35 cellular contexts compared by ENCODE assay signal in the genomic region with DNA sequence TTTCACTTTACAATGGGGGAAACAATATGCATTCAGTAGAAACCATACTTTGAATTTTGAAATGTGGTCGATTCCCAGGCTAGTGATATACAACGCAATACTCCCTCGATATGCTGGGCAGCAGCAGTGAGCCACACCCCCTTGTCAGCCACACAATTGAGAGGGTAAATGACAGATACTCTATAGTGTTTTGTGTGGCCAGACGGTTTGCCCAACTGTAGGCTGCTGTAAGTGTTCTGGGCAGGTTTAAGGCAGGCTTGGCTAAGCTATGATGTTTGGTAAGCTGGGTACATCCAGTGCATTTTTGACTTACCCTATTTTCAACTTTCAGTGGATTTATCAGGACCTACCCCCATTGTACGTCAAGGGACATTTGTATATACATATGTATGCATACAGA.
"Had no signal": no experiment of that assay in that cellular context is flagged by ENCODE, and none has a peak within 500 bp of the region (broad histone marks: within the 10 kb centered on the region; RNA-seq: fewer than 3 reads in every experiment).

No MANE protein-coding gene starts in this region.

- H3K9me3 ChIP-seq: breast epithelium had no signal

- H3K4me1 ChIP-seq: adrenal gland, breast epithelium had no signal

- H3K4me1 Mint-ChIP-seq: activated B cell treated with CpG ODN at 0.5 μM for 24 hours; activated CD4-positive, alpha-beta T cell treated with anti-CD3 and anti-CD28 coated beads, Interleukin-2, amount 10 ng/mL, durations not matched to agents 24 days and 14 days; activated naive CD8-positive, alpha-beta T cell treated with anti-CD3 and anti-CD28 coated beads for 36 hours; activated T-helper 17 cell treated with anti-CD3 and anti-CD28 coated beads, Interleukin-2, amount 50 U/mL, for 72 hours had no signal

- H3K27ac ChIP-seq: adrenal gland, brain microvascular endothelial cell, breast epithelium, VCaP had no signal

- DNase-seq: activated B cell treated with CpG ODN at 0.5 μM for 24 hours; activated CD4-positive, alpha-beta memory T cell treated with anti-CD3 and anti-CD28 coated beads for 36 hours; activated CD4-positive, alpha-beta T cell treated with anti-CD3 and anti-CD28 coated beads for 4 hours; activated CD4-positive, alpha-beta T cell treated with anti-CD3 and anti-CD28 coated beads, Interleukin-2, amount 10 ng/mL, durations not matched to agents 24 days and 14 days; activated CD4-positive, alpha-beta T cell treated with anti-CD3 and anti-CD28 coated beads, Interleukin-2, amount 50 U/mL, for 1 hour; activated CD4-positive, alpha-beta T cell treated with anti-CD3 and anti-CD28 coated beads, Interleukin-2, amount 50 U/mL, for 4 hours; activated CD4-positive, CD25-positive, alpha-beta regulatory T cell treated with anti-CD3 and anti-CD28 coated beads, Interleukin-2, amount 50 U/mL, for 72 hours; activated CD8-positive, alpha-beta memory T cell treated with anti-CD3 and anti-CD28 coated beads, Interleukin-2, amount 50 U/mL, for 4 hours; activated CD8-positive, alpha-beta T cell treated with anti-CD3 and anti-CD28 coated beads for 36 hours; activated effector memory CD4-positive, alpha-beta T cell treated with anti-CD3 and anti-CD28 coated beads, Interleukin-2, amount 50 U/mL, for 16 hours; activated gamma-delta T cell treated with Interleukin-2 at 50 U/mL for 16 hours; activated naive CD4-positive, alpha-beta T cell; activated naive CD4-positive, alpha-beta T cell treated with anti-CD3 and anti-CD28 coated beads for 36 hours; activated naive CD4-positive, alpha-beta T cell treated with anti-CD3 and anti-CD28 coated beads, Interleukin-2, amount 50 U/mL, for 16 hours; activated naive CD8-positive, alpha-beta T cell treated with anti-CD3 and anti-CD28 coated beads for 36 hours; activated T-cell treated with anti-CD3 and anti-CD28 coated beads for 4 hours; activated T-cell treated with anti-CD3 and anti-CD28 coated beads, Interleukin-2, amount 50 U/mL, for 1 hour; activated T-cell treated with anti-CD3 and anti-CD28 coated beads, Interleukin-2, amount 50 U/mL, for 4 hours; activated T-cell treated with anti-CD3 and anti-CD28 coated beads, Interleukin-2, amount 50 U/mL, for 72 hours; adrenal gland; amniotic stem cell; aorta; brain microvascular endothelial cell; central memory CD4-positive, alpha-beta T cell; SW 1271; T-helper 1 cell; T-helper 2 cell; T-helper 9 cell had no signal

- H3K27ac Mint-ChIP-seq: activated B cell treated with CpG ODN at 0.5 μM for 24 hours; activated CD4-positive, alpha-beta memory T cell treated with anti-CD3 and anti-CD28 coated beads for 36 hours; activated CD4-positive, alpha-beta T cell treated with anti-CD3 and anti-CD28 coated beads, Interleukin-2, amount 10 ng/mL, durations not matched to agents 24 days and 14 days; activated CD8-positive, alpha-beta T cell treated with anti-CD3 and anti-CD28 coated beads for 36 hours; activated naive CD4-positive, alpha-beta T cell treated with anti-CD3 and anti-CD28 coated beads for 36 hours; activated naive CD4-positive, alpha-beta T cell treated with anti-CD3 and anti-CD28 coated beads, Interleukin-2, amount 50 U/mL, for 72 hours; activated naive CD8-positive, alpha-beta T cell treated with anti-CD3 and anti-CD28 coated beads for 36 hours; activated T-cell treated with anti-CD3 and anti-CD28 coated beads, Interleukin-2, amount 50 U/mL, for 72 hours; activated T-helper 1 cell treated with anti-CD3 and anti-CD28 coated beads, Interleukin-12 subunit alpha, Interleukin-12 subunit beta, Interleukin-2, Interleukin-4 antibody, amounts not matched to agents 30 ng/mL and 10 ng/mL and 1 ng/mL, durations not matched to agents 14 hours and 24 hours and 36 hours; activated T-helper 17 cell treated with anti-CD3 and anti-CD28 coated beads, Interleukin-2, amount 50 U/mL, for 72 hours; T-helper 1 cell treated with Interleukin-12 subunit alpha and Interleukin-12 subunit beta and Interleukin-4 antibody, amounts not matched to agents 30 μg/mL and 1 μg/mL, for 36 hours; T-helper 2 cell treated with Interferon-gamma antibody and Interleukin-4, amounts not matched to agents 5 μg/mL and 100 μg/mL, for 36 hours had no signal

- H3K9me3 Mint-ChIP-seq: activated B cell treated with CpG ODN at 0.5 μM for 24 hours; activated CD4-positive, alpha-beta memory T cell treated with anti-CD3 and anti-CD28 coated beads for 36 hours; activated CD4-positive, alpha-beta T cell treated with anti-CD3 and anti-CD28 coated beads, Interleukin-2, amount 10 ng/mL, durations not matched to agents 24 days and 14 days; activated naive CD4-positive, alpha-beta T cell treated with anti-CD3 and anti-CD28 coated beads for 36 hours; T-helper 1 cell treated with Interleukin-12 subunit alpha and Interleukin-12 subunit beta and Interleukin-4 antibody, amounts not matched to agents 30 μg/mL and 1 μg/mL, for 36 hours; T-helper 2 cell treated with Interferon-gamma antibody and Interleukin-4, amounts not matched to agents 5 μg/mL and 100 μg/mL, for 36 hours had no signal

- H3K4me3 ChIP-seq: adrenal gland, breast epithelium had no signal

- H3K36me3 Mint-ChIP-seq: activated CD4-positive, alpha-beta memory T cell treated with anti-CD3 and anti-CD28 coated beads for 36 hours; activated naive CD4-positive, alpha-beta T cell treated with anti-CD3 and anti-CD28 coated beads, Interleukin-2, amount 50 U/mL, for 72 hours; activated naive CD8-positive, alpha-beta T cell treated with anti-CD3 and anti-CD28 coated beads for 36 hours had no signal

- ATAC-seq: activated CD8-positive, alpha-beta T cell treated with anti-CD3 and anti-CD28 coated beads for 36 hours; activated naive CD4-positive, alpha-beta T cell treated with anti-CD3 and anti-CD28 coated beads, Interleukin-2, amount 50 U/mL, for 72 hours; activated T-cell treated with anti-CD3 and anti-CD28 coated beads, Interleukin-2, amount 50 U/mL, for 4 hours; activated T-cell treated with anti-CD3 and anti-CD28 coated beads, Interleukin-2, amount 50 U/mL, for 72 hours; activated T-helper 17 cell treated with anti-CD3 and anti-CD28 coated beads, Interleukin-2, amount 50 U/mL, for 72 hours had no signal

- H3K27me3 ChIP-seq: adrenal gland, brain microvascular endothelial cell, breast epithelium had no signal

- H3K36me3 ChIP-seq: adrenal gland, brain microvascular endothelial cell, breast epithelium had no signal

- H3K4me3 Mint-ChIP-seq: activated B cell treated with CpG ODN at 0.5 μM for 24 hours; activated CD4-positive, alpha-beta memory T cell treated with anti-CD3 and anti-CD28 coated beads for 36 hours; activated CD4-positive, alpha-beta T cell treated with anti-CD3 and anti-CD28 coated beads, Interleukin-2, amount 10 ng/mL, durations not matched to agents 24 days and 14 days; activated CD8-positive, alpha-beta T cell treated with anti-CD3 and anti-CD28 coated beads for 36 hours; activated naive CD4-positive, alpha-beta T cell treated with anti-CD3 and anti-CD28 coated beads for 36 hours; activated naive CD8-positive, alpha-beta T cell treated with anti-CD3 and anti-CD28 coated beads for 36 hours; activated T-cell treated with anti-CD3 and anti-CD28 coated beads, Interleukin-2, amount 50 U/mL, for 4 hours; activated T-cell treated with anti-CD3 and anti-CD28 coated beads, Interleukin-2, amount 50 U/mL, for 72 hours; activated T-helper 1 cell treated with anti-CD3 and anti-CD28 coated beads, Interleukin-12 subunit alpha, Interleukin-12 subunit beta, Interleukin-2, Interleukin-4 antibody, amounts not matched to agents 30 ng/mL and 10 ng/mL and 1 ng/mL, durations not matched to agents 14 hours and 24 hours and 36 hours; activated T-helper 17 cell treated with anti-CD3 and anti-CD28 coated beads, Interleukin-2, amount 50 U/mL, for 72 hours; T-helper 1 cell treated with Interleukin-12 subunit alpha and Interleukin-12 subunit beta and Interleukin-4 antibody, amounts not matched to agents 30 μg/mL and 1 μg/mL, for 36 hours; T-helper 2 cell treated with Interferon-gamma antibody and Interleukin-4, amounts not matched to agents 5 μg/mL and 100 μg/mL, for 36 hours had no signal

- H3K27me3 Mint-ChIP-seq: activated B cell treated with CpG ODN at 0.5 μM for 24 hours; activated CD4-positive, alpha-beta memory T cell treated with anti-CD3 and anti-CD28 coated beads for 36 hours; activated CD4-positive, alpha-beta T cell treated with anti-CD3 and anti-CD28 coated beads, Interleukin-2, amount 10 ng/mL, durations not matched to agents 24 days and 14 days; activated CD8-positive, alpha-beta T cell treated with anti-CD3 and anti-CD28 coated beads for 36 hours; activated naive CD8-positive, alpha-beta T cell treated with anti-CD3 and anti-CD28 coated beads for 36 hours had no signal
